Comparison of ENCODE assay signal across 25 cellular contexts in the genomic region with DNA sequence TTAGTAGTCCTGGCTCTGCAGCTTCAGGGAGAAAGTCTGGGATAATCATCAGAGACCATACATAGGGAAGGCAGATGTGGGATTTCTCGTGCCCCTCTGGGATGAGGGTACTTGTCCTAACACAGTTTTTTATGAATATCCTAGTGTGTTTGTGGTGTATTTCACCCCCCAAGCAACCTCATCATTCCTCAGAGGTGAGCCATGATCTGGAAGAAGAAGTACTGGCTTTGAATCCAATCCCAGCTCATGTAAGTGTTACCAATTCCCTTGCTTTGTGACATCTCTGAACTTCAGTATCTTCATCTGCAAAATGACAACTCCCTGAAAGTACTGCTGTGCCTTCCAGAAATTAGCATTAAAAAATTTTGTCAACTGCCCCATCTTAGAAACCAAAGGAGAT.
"Had no signal": no experiment of that assay in that cellular context is flagged by ENCODE, and none has a peak within 500 bp of the region (broad histone marks: within the 10 kb centered on the region; RNA-seq: fewer than 3 reads in every experiment).

No MANE protein-coding gene starts in this region.

- DNase-seq: activated CD4-positive, alpha-beta memory T cell treated with anti-CD3 and anti-CD28 coated beads, Interleukin-2, amount 10 ng/mL, durations not matched to agents 7 days and 5 days; activated CD4-positive, alpha-beta T cell treated with anti-CD3 and anti-CD28 coated beads for 1 hour; activated CD4-positive, alpha-beta T cell treated with anti-CD3 and anti-CD28 coated beads for 4 hours; activated CD4-positive, alpha-beta T cell treated with anti-CD3 and anti-CD28 coated beads, Interleukin-2, amount 10 ng/mL, durations not matched to agents 7 days and 5 days; activated CD4-positive, alpha-beta T cell treated with anti-CD3 and anti-CD28 coated beads, Interleukin-2, amount 50 U/mL, for 4 hours; activated CD8-positive, alpha-beta memory T cell treated with anti-CD3 and anti-CD28 coated beads for 24 hours; activated effector memory CD4-positive, alpha-beta T cell treated with Interleukin-2 at 50 U/mL for 16 hours; activated gamma-delta T cell treated with Interleukin-2 at 50 U/mL for 16 hours; activated naive CD4-positive, alpha-beta T cell treated with anti-CD3 and anti-CD28 coated beads, Interleukin-2, amount 50 U/mL, for 16 hours; activated naive CD4-positive, alpha-beta T cell treated with Interleukin-2 at 50 U/mL for 16 hours; activated T-cell treated with anti-CD3 and anti-CD28 coated beads, Interleukin-2, amount 50 U/mL, for 4 hours; amniotic stem cell; anterior cingulate cortex; brain microvascular endothelial cell; caudate nucleus; cortex of kidney; dermis blood vessel endothelial cell; effector CD4-positive, alpha-beta T cell; effector memory CD8-positive, alpha-beta T cell; esophagus squamous epithelium; foreskin fibroblast; head of caudate nucleus; T-helper 2 cell had no signal

- H3K36me3 ChIP-seq: brain microvascular endothelial cell, esophagus squamous epithelium had no signal

- H3K27ac ChIP-seq: brain microvascular endothelial cell, epithelial cell of prostate, esophagus squamous epithelium, VCaP had no signal

- H3K9me3 ChIP-seq: esophagus squamous epithelium had no signal

- H3K4me3 ChIP-seq: esophagus squamous epithelium had no signal
